In genomic region chr6:140303218-140303949, GRCh38 we compare ENCODE assay signal across 17 cellular contexts.
DNase-seq lines count a peak whose midpoint lies in the region; ATAC-seq and TF ChIP-seq lines count a peak whose summit lies in the region.
"Had no signal": no experiment of that assay in that cellular context is flagged by ENCODE, and none has a peak within 500 bp of the region (broad histone marks: within the 10 kb centered on the region; RNA-seq: fewer than 3 reads in every experiment).

No MANE protein-coding gene starts in this region.

- H3K27me3 ChIP-seq in cardiac muscle cell (no peaks in the 10 kb centered on the region), heart left ventricle (no peaks in the 10 kb centered on the region), lower lobe of right lung (ENCODE audit: low read depth) (no peaks in the 10 kb centered on the region), upper lobe of right lung (no peaks in the 10 kb centered on the region)
- H3K27me3 ChIP-seq: BLaER1 had no signal

- intact Hi-C loops in heart left ventricle (cut with DNase I) = no loop called here
- intact Hi-C loops in lower lobe of right lung (cut with DNase I) = no loop called here
- intact Hi-C loops in upper lobe of right lung (cut with DNase I) = no loop called here

- ATAC-seq in heart left ventricle (no peak), lower lobe of right lung (peak; percentile 27 to 44), upper lobe of right lung (peak; percentile 51), GM19463 (IDR thresholded peaks at IDR 0.05; ENCODE audit: unreplicated experiment) (no peak), GM19328 (IDR thresholded peaks at IDR 0.05; ENCODE audit: unreplicated experiment) (no peak)

- no peak overlapping the region for H3K4me3 ChIP-seq in cardiac muscle cell
- H3K4me3 ChIP-seq in heart left ventricle = no peak overlapping the region
- H3K4me3 ChIP-seq in lower lobe of right lung = no peak overlapping the region
- H3K4me3 ChIP-seq in upper lobe of right lung = no peak overlapping the region
- H3K4me3 ChIP-seq: BLaER1, HAP-1, PC-9 had no signal

- H3K36me3 ChIP-seq in cardiac muscle cell (no peaks in the 10 kb centered on the region), heart left ventricle (no peaks in the 10 kb centered on the region), lower lobe of right lung (no peaks in the 10 kb centered on the region), upper lobe of right lung (no peaks in the 10 kb centered on the region)
- H3K36me3 ChIP-seq: BLaER1, HAP-1 had no signal

- no peaks in the 10 kb centered on the region for H3K4me1 ChIP-seq in cardiac muscle cell (ENCODE audit: low read depth)
- no peaks in the 10 kb centered on the region for H3K4me1 ChIP-seq in heart left ventricle
- H3K4me1 ChIP-seq in lower lobe of right lung = no peaks in the 10 kb centered on the region
- H3K4me1 ChIP-seq in upper lobe of right lung = no peaks in the 10 kb centered on the region
- H3K4me1 ChIP-seq: BLaER1 had no signal

- H3K9me3 ChIP-seq in cardiac muscle cell (ENCODE audit: low read depth) (no peaks in the 10 kb centered on the region), heart left ventricle (no peaks in the 10 kb centered on the region), lower lobe of right lung (no peaks in the 10 kb centered on the region), upper lobe of right lung (no peaks in the 10 kb centered on the region)
- H3K9me3 ChIP-seq: BLaER1, HAP-1 had no signal

- TF ChIP-seq POLR2A in heart left ventricle (IDR thresholded peaks at IDR 0.05) = no peak

- 78 to 92% (median 87%) methylated on average over 7 to 8 of the region's 8 CpGs for WGBS in heart left ventricle, 4 donors

- no peak for TF ChIP-seq CTCF in cardiac muscle cell (IDR thresholded peaks at IDR 0.05; ENCODE audit: low read depth, low read length)
- TF ChIP-seq CTCF in heart left ventricle (IDR thresholded peaks at IDR 0.05) = no peak
- no peak for TF ChIP-seq CTCF in lower lobe of right lung (IDR thresholded peaks at IDR 0.05)
- no peak for TF ChIP-seq CTCF in upper lobe of right lung (IDR thresholded peaks at IDR 0.05)

- H3K27ac ChIP-seq in cardiac muscle cell = peak overlapping the region; percentile 27
- H3K27ac ChIP-seq in heart left ventricle = no peak overlapping the region
- H3K27ac ChIP-seq in lower lobe of right lung = no peak overlapping the region
- no peak overlapping the region for H3K27ac ChIP-seq in upper lobe of right lung
- H3K27ac ChIP-seq: BLaER1, PC-9 had no signal

- DNase-seq in cardiac muscle cell (ENCODE audit: low read depth in 1 of 2, low spot score in 1 of 2) (no peak), heart left ventricle (no peak), UCSD-AML1 (lab: John Stamatoyannopoulos, UW; ENCODE audit: unreplicated experiment) (peak; percentile 9), lower lobe of right lung (no peak), upper lobe of right lung (no peak), DMS53 (lab: John Stamatoyannopoulos, UW) (no peak)
- DNase-seq: 8988T, DMS 273 treated with DMSO at 0.1 percent for 48 hours, NCI-H1048, NCI-H146, NCI-H345, NCI-H748 treated with DMSO at 0.1 percent for 48 hours, PC-9 had no signal

Comparison
In these comparisons a context has a peak if more than half of its experiments do, and no peak if none do; other contexts are left out.
1. ATAC-seq: peak in lower lobe of right lung (2 of 2) and upper lobe of right lung (single experiment); none in heart left ventricle (0 of 4), GM19463 (single experiment) and GM19328 (single experiment).